1 cellular context compared by ENCODE assay signal in the genomic region with DNA sequence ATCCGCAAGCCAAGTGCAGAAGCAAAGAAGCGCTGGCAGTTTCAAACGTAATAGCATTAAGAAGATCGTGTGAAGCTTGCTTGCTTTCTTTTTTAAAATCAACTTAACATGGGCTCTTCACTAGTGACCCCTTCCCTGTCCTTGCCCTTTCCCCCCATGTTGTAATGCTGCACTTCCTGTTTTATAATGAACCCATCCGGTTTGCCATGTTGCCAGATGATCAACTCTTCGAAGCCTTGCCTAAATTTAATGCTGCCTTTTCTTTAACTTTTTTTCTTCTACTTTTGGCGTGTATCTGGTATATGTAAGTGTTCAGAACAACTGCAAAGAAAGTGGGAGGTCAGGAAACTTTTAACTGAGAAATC.
TF ChIP-seq lines count a peak whose summit lies in the region.

No MANE protein-coding gene starts in this region.

TF ChIP-seq in HepG2, 621 proteins besides CTCF, POLR2A, EP300 and RAD21:
- TF ChIP-seq, protein P1, sequence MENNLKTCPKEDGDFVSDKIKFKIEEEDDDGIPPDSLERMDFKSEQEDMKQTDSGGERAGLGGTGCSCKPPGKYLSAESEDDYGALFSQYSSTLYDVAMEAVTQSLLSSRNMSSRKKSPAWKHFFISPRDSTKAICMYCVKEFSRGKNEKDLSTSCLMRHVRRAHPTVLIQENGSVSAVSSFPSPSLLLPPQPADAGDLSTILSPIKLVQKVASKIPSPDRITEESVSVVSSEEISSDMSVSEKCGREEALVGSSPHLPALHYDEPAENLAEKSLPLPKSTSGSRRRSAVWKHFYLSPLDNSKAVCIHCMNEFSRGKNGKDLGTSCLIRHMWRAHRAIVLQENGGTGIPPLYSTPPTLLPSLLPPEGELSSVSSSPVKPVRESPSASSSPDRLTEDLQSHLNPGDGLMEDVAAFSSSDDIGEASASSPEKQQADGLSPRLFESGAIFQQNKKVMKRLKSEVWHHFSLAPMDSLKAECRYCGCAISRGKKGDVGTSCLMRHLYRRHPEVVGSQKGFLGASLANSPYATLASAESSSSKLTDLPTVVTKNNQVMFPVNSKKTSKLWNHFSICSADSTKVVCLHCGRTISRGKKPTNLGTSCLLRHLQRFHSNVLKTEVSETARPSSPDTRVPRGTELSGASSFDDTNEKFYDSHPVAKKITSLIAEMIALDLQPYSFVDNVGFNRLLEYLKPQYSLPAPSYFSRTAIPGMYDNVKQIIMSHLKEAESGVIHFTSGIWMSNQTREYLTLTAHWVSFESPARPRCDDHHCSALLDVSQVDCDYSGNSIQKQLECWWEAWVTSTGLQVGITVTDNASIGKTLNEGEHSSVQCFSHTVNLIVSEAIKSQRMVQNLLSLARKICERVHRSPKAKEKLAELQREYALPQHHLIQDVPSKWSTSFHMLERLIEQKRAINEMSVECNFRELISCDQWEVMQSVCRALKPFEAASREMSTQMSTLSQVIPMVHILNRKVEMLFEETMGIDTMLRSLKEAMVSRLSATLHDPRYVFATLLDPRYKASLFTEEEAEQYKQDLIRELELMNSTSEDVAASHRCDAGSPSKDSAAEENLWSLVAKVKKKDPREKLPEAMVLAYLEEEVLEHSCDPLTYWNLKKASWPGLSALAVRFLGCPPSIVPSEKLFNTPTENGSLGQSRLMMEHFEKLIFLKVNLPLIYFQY (CRISPR knock-in tag; IDR thresholded peaks at IDR 0.05; ENCODE audit: borderline replicate concordance): no peak
- TF ChIP-seq NFE2L1 (CRISPR knock-in tag; IDR thresholded peaks at IDR 0.05; ENCODE audit: borderline replicate concordance) (no peak), SP5 (CRISPR knock-in tag; IDR thresholded peaks at IDR 0.05; ENCODE audit: borderline replicate concordance, low read depth) (no peak), ZNF282 (IDR thresholded peaks at IDR 0.05; ENCODE audit: partially characterized antibody) (no peak)
- TF ChIP-seq, protein P2, sequence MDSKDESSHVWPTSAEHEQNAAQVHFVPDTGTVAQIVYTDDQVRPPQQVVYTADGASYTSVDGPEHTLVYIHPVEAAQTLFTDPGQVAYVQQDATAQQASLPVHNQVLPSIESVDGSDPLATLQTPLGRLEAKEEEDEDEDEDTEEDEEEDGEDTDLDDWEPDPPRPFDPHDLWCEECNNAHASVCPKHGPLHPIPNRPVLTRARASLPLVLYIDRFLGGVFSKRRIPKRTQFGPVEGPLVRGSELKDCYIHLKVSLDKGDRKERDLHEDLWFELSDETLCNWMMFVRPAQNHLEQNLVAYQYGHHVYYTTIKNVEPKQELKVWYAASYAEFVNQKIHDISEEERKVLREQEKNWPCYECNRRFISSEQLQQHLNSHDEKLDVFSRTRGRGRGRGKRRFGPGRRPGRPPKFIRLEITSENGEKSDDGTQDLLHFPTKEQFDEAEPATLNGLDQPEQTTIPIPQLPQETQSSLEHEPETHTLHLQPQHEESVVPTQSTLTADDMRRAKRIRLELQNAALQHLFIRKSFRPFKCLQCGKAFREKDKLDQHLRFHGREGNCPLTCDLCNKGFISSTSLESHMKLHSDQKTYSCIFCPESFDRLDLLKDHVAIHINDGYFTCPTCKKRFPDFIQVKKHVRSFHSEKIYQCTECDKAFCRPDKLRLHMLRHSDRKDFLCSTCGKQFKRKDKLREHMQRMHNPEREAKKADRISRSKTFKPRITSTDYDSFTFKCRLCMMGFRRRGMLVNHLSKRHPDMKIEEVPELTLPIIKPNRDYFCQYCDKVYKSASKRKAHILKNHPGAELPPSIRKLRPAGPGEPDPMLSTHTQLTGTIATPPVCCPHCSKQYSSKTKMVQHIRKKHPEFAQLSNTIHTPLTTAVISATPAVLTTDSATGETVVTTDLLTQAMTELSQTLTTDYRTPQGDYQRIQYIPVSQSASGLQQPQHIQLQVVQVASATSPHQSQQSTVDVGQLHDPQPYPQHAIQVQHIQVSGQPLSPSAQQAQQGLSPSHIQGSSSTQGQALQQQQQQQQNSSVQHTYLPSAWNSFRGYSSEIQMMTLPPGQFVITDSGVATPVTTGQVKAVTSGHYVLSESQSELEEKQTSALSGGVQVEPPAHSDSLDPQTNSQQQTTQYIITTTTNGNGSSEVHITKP (CRISPR knock-in tag; IDR thresholded peaks at IDR 0.05; ENCODE audit: low read depth): no peak
- TF ChIP-seq, protein P3, sequence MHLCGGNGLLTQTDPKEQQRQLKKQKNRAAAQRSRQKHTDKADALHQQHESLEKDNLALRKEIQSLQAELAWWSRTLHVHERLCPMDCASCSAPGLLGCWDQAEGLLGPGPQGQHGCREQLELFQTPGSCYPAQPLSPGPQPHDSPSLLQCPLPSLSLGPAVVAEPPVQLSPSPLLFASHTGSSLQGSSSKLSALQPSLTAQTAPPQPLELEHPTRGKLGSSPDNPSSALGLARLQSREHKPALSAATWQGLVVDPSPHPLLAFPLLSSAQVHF (CRISPR knock-in tag; IDR thresholded peaks at IDR 0.05): no peak
